23 cellular contexts compared by ENCODE assay signal in the genomic region with DNA sequence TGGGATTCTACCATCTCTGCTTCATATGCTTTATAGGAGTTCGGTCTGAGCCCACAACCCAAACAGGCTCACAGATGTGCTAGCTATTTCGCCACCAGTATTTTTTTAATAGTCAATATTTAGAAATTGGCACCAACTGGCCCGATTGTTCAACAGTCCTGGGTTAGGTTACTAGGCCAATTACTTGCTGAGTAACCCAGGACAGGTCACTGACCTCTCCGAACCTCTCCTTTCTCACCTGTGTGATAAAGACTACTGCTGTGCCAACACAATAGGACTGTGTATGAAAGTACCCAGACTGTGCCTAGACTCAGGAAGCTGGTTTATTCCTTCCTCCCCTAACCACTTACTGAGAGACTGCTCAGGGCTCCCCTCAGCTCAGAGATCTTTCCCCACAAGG. TPM values are rescaled to one million over a fixed set of nuclear protein-coding genes. Genes with fewer than 3 reads are reported as not detected.
DNase-seq lines count a peak whose midpoint lies in the region; ATAC-seq and TF ChIP-seq lines count a peak whose summit lies in the region.
"Had no signal": no experiment of that assay in that cellular context is flagged by ENCODE, and none has a peak within 500 bp of the region (broad histone marks: within the 10 kb centered on the region; RNA-seq: fewer than 3 reads in every experiment).

No MANE protein-coding gene starts in this region.

- H3K4me3 ChIP-seq in trophoblast cell (ENCODE audit: low read depth, low read length) = no peak overlapping the region
- H3K4me3 ChIP-seq: BLaER1 treated with 17β-estradiol and CSF1 and Interleukin-3, amounts not matched to agents 10 nM and 100 nM; GM12878; HAP-1 had no signal

- peaks cover 22 to 24% of the 10 kb centered on the region in 2 experiments for H3K36me3 ChIP-seq in trophoblast cell (ENCODE audit: control insufficient read depth in 1 of 2, insufficient read depth in 2 of 2, low read length in 2 of 2)
- H3K36me3 ChIP-seq: BE2C; BLaER1 treated with 17β-estradiol and CSF1 and Interleukin-3, amounts not matched to agents 10 nM and 100 nM; HAP-1 had no signal

- no peak overlapping the region for H2AFZ ChIP-seq in trophoblast cell (ENCODE audit: insufficient read depth, low read length, poor library complexity)

- peaks cover under 1% of the 10 kb centered on the region for H3K79me2 ChIP-seq in trophoblast cell (ENCODE audit: control insufficient read depth, insufficient read depth, low read length, poor library complexity)

- no peaks in the 10 kb centered on the region for H3K4me1 Mint-ChIP-seq in activated naive CD8-positive, alpha-beta T cell treated with anti-CD3 and anti-CD28 coated beads, Interleukin-2, amount 50 U/mL, for 24 hours
- no peaks in the 10 kb centered on the region for H3K4me1 Mint-ChIP-seq in activated naive CD8-positive, alpha-beta T cell treated with anti-CD3 and anti-CD28 coated beads for 36 hours
- H3K4me1 Mint-ChIP-seq: CD8-positive, alpha-beta memory T cell had no signal

- no peak overlapping the region for H3K27ac Mint-ChIP-seq in activated naive CD8-positive, alpha-beta T cell treated with anti-CD3 and anti-CD28 coated beads, Interleukin-2, amount 50 U/mL, for 24 hours
- H3K27ac Mint-ChIP-seq in activated naive CD8-positive, alpha-beta T cell treated with anti-CD3 and anti-CD28 coated beads for 36 hours = no peak overlapping the region
- H3K27ac Mint-ChIP-seq: CD4-positive, alpha-beta T cell; CD8-positive, alpha-beta memory T cell; HFFc6 had no signal

- no peak overlapping the region for H2AK5ac ChIP-seq in trophoblast cell (ENCODE audit: low read length)

- H3K9ac ChIP-seq in trophoblast cell (ENCODE audit: low read length) = no peak overlapping the region
- H3K9ac ChIP-seq: BLaER1 treated with 17β-estradiol and CSF1 and Interleukin-3, amounts not matched to agents 10 nM and 100 nM had no signal

- peaks cover 21% of the 10 kb centered on the region for H3K79me1 ChIP-seq in trophoblast cell (ENCODE audit: low read length)

- H3K4me2 ChIP-seq in trophoblast cell (ENCODE audit: low read length) = no peak overlapping the region
- H3K4me2 ChIP-seq: BLaER1 treated with 17β-estradiol and CSF1 and Interleukin-3, amounts not matched to agents 10 nM and 100 nM had no signal

- H4K91ac ChIP-seq in trophoblast cell (ENCODE audit: low read depth, low read length) = peak overlapping the region; percentile 29

- no peaks in the 10 kb centered on the region for H3K36me3 Mint-ChIP-seq in activated naive CD8-positive, alpha-beta T cell treated with anti-CD3 and anti-CD28 coated beads, Interleukin-2, amount 50 U/mL, for 24 hours (ENCODE audit: low read depth)
- no peaks in the 10 kb centered on the region for H3K36me3 Mint-ChIP-seq in activated naive CD8-positive, alpha-beta T cell treated with anti-CD3 and anti-CD28 coated beads for 36 hours
- H3K36me3 Mint-ChIP-seq: CD14-positive monocyte; CD8-positive, alpha-beta memory T cell had no signal

- no peak for DNase-seq in activated naive CD8-positive, alpha-beta T cell treated with anti-CD3 and anti-CD28 coated beads, Interleukin-2, amount 50 U/mL, for 24 hours
- no peak for DNase-seq in activated naive CD8-positive, alpha-beta T cell treated with anti-CD3 and anti-CD28 coated beads for 36 hours
- DNase-seq in RWPE1 (ENCODE audit: low spot score) = no peak
- peak; percentile 63 for DNase-seq in left lobe of liver (ENCODE audit: low spot score)
- no peak for DNase-seq in trophoblast cell
- no peak for DNase-seq in NCI-H1092 (lab: John Stamatoyannopoulos, UW)
- no peak for DNase-seq in T1000 (lab: John Stamatoyannopoulos, UW)
- DNase-seq: AML-193; BE2C; CD4-positive, alpha-beta T cell; CD8-positive, alpha-beta memory T cell; DMS 273 treated with DMSO at 0.1 percent for 48 hours; DMS79; EL; GDM1; GOT3; HFFc6 had no signal

- H4K8ac ChIP-seq in trophoblast cell (ENCODE audit: low read depth, low read length) = no peak overlapping the region

- H4K12ac ChIP-seq in trophoblast cell (ENCODE audit: low read depth, low read length) = no peak overlapping the region

- no peaks in the 10 kb centered on the region for H3K27me3 ChIP-seq in trophoblast cell (ENCODE audit: insufficient read depth, low read length)
- H3K27me3 ChIP-seq: BE2C; BLaER1 treated with 17β-estradiol and CSF1 and Interleukin-3, amounts not matched to agents 10 nM and 100 nM had no signal

- no peak overlapping the region for H3K18ac ChIP-seq in trophoblast cell (ENCODE audit: low read length)

- H3K27ac ChIP-seq in RWPE1 (peak overlapping the region; percentile 77), trophoblast cell (ENCODE audit: low read depth, low read length) (no peak overlapping the region)
- H3K27ac ChIP-seq: 22Rv1; BLaER1 treated with 17β-estradiol and CSF1 and Interleukin-3, amounts not matched to agents 10 nM and 100 nM had no signal

- POLR2A ChIA-PET in RWPE1 (lab: Yijun Ruan, JAX; ENCODE audit: low non-redundant PET) = no interaction called here

- no peak overlapping the region for H2BK5ac ChIP-seq in trophoblast cell (ENCODE audit: low read depth, low read length, poor library complexity)

- TF ChIP-seq CTCF in RWPE1 (conservative IDR thresholded peaks at IDR 0.05; ENCODE audit: low read depth) = no peak

- peak overlapping the region; percentile 2 for H2BK12ac ChIP-seq in trophoblast cell (ENCODE audit: low read length)

- peaks cover 6% of the 10 kb centered on the region for H3K9me3 ChIP-seq in trophoblast cell (ENCODE audit: insufficient read depth, low read depth, low read length)
- H3K9me3 ChIP-seq: BE2C, HAP-1 had no signal

- CTCF ChIA-PET in RWPE1 (lab: Yijun Ruan, JAX) = no interaction called here

- no peak overlapping the region for H3K4ac ChIP-seq in trophoblast cell (ENCODE audit: low read depth, low read length)

- H3K4me1 ChIP-seq in trophoblast cell (ENCODE audit: control insufficient read depth in 1 of 2, insufficient read depth in 2 of 2, low read length in 2 of 2) = peaks cover 14 to 22% of the 10 kb centered on the region in 2 experiments
- H3K4me1 ChIP-seq: HAP-1 had no signal

- peak; percentile 15 for ATAC-seq in activated naive CD8-positive, alpha-beta T cell treated with anti-CD3 and anti-CD28 coated beads, Interleukin-2, amount 50 U/mL, for 24 hours
- peak; percentile 92 for ATAC-seq in left lobe of liver
- no peak for ATAC-seq in GM18519 (IDR thresholded peaks at IDR 0.05; ENCODE audit: low FRiP score, unreplicated experiment)
- ATAC-seq: GM12878 had no signal

- no peaks in the 10 kb centered on the region for H3K9me3 Mint-ChIP-seq in activated naive CD8-positive, alpha-beta T cell treated with anti-CD3 and anti-CD28 coated beads, Interleukin-2, amount 50 U/mL, for 24 hours
- peaks cover 3% of the 10 kb centered on the region for H3K9me3 Mint-ChIP-seq in activated naive CD8-positive, alpha-beta T cell treated with anti-CD3 and anti-CD28 coated beads for 36 hours

- no peak overlapping the region for H3K4me3 Mint-ChIP-seq in activated naive CD8-positive, alpha-beta T cell treated with anti-CD3 and anti-CD28 coated beads, Interleukin-2, amount 50 U/mL, for 24 hours
- H3K4me3 Mint-ChIP-seq in activated naive CD8-positive, alpha-beta T cell treated with anti-CD3 and anti-CD28 coated beads for 36 hours = no peak overlapping the region
- H3K4me3 Mint-ChIP-seq: CD14-positive monocyte; CD4-positive, alpha-beta T cell; CD8-positive, alpha-beta memory T cell; HFFc6 had no signal

- peaks cover 2% of the 10 kb centered on the region for H3K27me3 Mint-ChIP-seq in activated naive CD8-positive, alpha-beta T cell treated with anti-CD3 and anti-CD28 coated beads, Interleukin-2, amount 50 U/mL, for 24 hours
- H3K27me3 Mint-ChIP-seq in activated naive CD8-positive, alpha-beta T cell treated with anti-CD3 and anti-CD28 coated beads for 36 hours = no peaks in the 10 kb centered on the region

- no peak overlapping the region for H3K23ac ChIP-seq in trophoblast cell (ENCODE audit: low read length)

- H3K14ac ChIP-seq in trophoblast cell (ENCODE audit: low read length) = no peak overlapping the region

- WGBS in trophoblast cell (ENCODE audit: extremely low coverage, insufficient coverage, insufficient read length) = no CpG with 5 or more reads among the region's 4 CpGs

- no peak overlapping the region for H2BK120ac ChIP-seq in trophoblast cell (ENCODE audit: insufficient read depth, low read length, poor library complexity)

RNA-seq across cellular contexts. Expression of a gene that starts 8.3 kb away (rescaled TPM):
- total RNA-seq in activated naive CD8-positive, alpha-beta T cell treated with anti-CD3 and anti-CD28 coated beads for 36 hours = not detected
- total RNA-seq in left lobe of liver = 0.10 TPM
- polyA plus RNA-seq in trophoblast cell (2013) = 29.0 and 29.1 TPM in 2 replicates
- total RNA-seq: CD4-positive, alpha-beta T cell; CD8-positive, alpha-beta memory T cell; GM12878 had no signal
- polyA plus RNA-seq: CD14-positive monocyte; CD8-positive, alpha-beta memory T cell had no signal

RNA-seq across cellular contexts. Expression of a gene that starts 43.1 kb away (rescaled TPM):
- total RNA-seq in activated naive CD8-positive, alpha-beta T cell treated with anti-CD3 and anti-CD28 coated beads for 36 hours = not detected
- not detected for total RNA-seq in left lobe of liver
- polyA plus RNA-seq in trophoblast cell (2013) = 6.0 and 6.4 TPM in 2 replicates
- total RNA-seq: CD4-positive, alpha-beta T cell; CD8-positive, alpha-beta memory T cell had no signal
- polyA plus RNA-seq: CD14-positive monocyte; CD8-positive, alpha-beta memory T cell; GM12878 had no signal
